ENCODE assay signal across 8 cellular contexts in genomic region chr9:127942152-127943010, GRCh38. TPM values are rescaled to one million over a fixed set of nuclear protein-coding genes. Genes with fewer than 3 reads are reported as not detected.
DNase-seq lines count a peak whose midpoint lies in the region; ATAC-seq and TF ChIP-seq lines count a peak whose summit lies in the region.

No MANE protein-coding gene starts in this region.

- peaks cover 13 to 14% of the 10 kb centered on the region in 2 donors for H3K4me1 Mint-ChIP-seq in immature natural killer cell

- peaks cover 5 to 8% (median 7%) of the 10 kb centered on the region in 3 donors for H3K27me3 Mint-ChIP-seq in immature natural killer cell (ENCODE audit: low read depth in 3 of 3)

- no peak overlapping the region for H3K27ac ChIP-seq in brain microvascular endothelial cell

- H3K4me3 Mint-ChIP-seq in immature natural killer cell: no peak overlapping the region

- H3K36me3 Mint-ChIP-seq in immature natural killer cell: peaks cover 0 to 14% (median 3%) of the 10 kb centered on the region in 3 donors

- H3K36me3 ChIP-seq in brain microvascular endothelial cell (replicated peaks): no peaks in the 10 kb centered on the region

- ATAC-seq in HG03139 (IDR thresholded peaks at IDR 0.05; ENCODE audit: unreplicated experiment): no peak

- H3K9me3 Mint-ChIP-seq in immature natural killer cell: no peaks in the 10 kb centered on the region

- DNase-seq in DMS53 treated with DMSO at 0.1 percent for 48 hours (lab: John Stamatoyannopoulos, UW; ENCODE audit: unreplicated experiment): peak; percentile 24
- DNase-seq in HuH-7.5 (ENCODE audit: low spot score): peak; percentile 74
- peak; percentile 75 for DNase-seq in SK-N-DZ (ENCODE audit: low spot score)
- DNase-seq in brain microvascular endothelial cell: peak; percentile 39
- DNase-seq in immature natural killer cell: peak; percentile 45 to 59 (median 56)
- DNase-seq in stimulated activated CD4-positive, alpha-beta T cell treated with anti-CD3 and anti-CD28 coated beads, Interleukin-1b, Interleukin-23, amount 100 ng/mL, for 48 hours: peak; percentile 59
- no peak for DNase-seq in GOT3 (lab: John Stamatoyannopoulos, UW)

- TF ChIP-seq CTCF in brain microvascular endothelial cell (IDR thresholded peaks at IDR 0.05; ENCODE audit: low read depth, low read length, missing control alignments): peak; percentile 94

- no peaks in the 10 kb centered on the region for H3K27me3 ChIP-seq in brain microvascular endothelial cell (replicated peaks)

- in situ Hi-C loops in brain microvascular endothelial cell (cut with HindIII; ENCODE audit: low pct_ligation_motif_present, low sequenced_read_pairs): no loop called here

- H3K27ac Mint-ChIP-seq in immature natural killer cell: peak overlapping the region in 2 of 6 donors; percentile 31 to 86

- H3K4me3 ChIP-seq in brain microvascular endothelial cell (ENCODE audit: low read depth, low read length): no peak overlapping the region

RNA-seq across cellular contexts. Expression of gene DPM2, which starts 4.7 kb away (rescaled TPM):
- polyA plus RNA-seq in SK-N-DZ (2014; cell fraction: cytosol; rRNA removed): 52.5 and 55.6 TPM in 2 replicates
- 46.6 and 51.6 TPM in 2 replicates for polyA plus RNA-seq in SK-N-DZ (2014; cell fraction: nucleus; rRNA removed)
- polyA plus RNA-seq in immature natural killer cell: 10 to 100 TPM; 48.0 to 79.7 (median 59.8) TPM

RNA-seq across cellular contexts. Expression of gene PIP5KL1, which starts 11.8 kb away (rescaled TPM):
- 2.1 and 3.6 TPM in 2 replicates for polyA plus RNA-seq in SK-N-DZ (2014; cell fraction: cytosol; rRNA removed)
- 18.2 and 18.8 TPM in 2 replicates for polyA plus RNA-seq in SK-N-DZ (2014; cell fraction: nucleus; rRNA removed)
- polyA plus RNA-seq in immature natural killer cell: under 1 TPM in 2 of 3 donors, not detected in 1; 0.14 to 0.18 TPM

RNA-seq across cellular contexts. Expression of gene ST6GALNAC4, which starts 25.5 kb away (rescaled TPM):
- 28.1 and 28.4 TPM in 2 replicates for polyA plus RNA-seq in SK-N-DZ (2014; cell fraction: cytosol; rRNA removed)
- polyA plus RNA-seq in SK-N-DZ (2014; cell fraction: nucleus; rRNA removed): 18.1 and 19.8 TPM in 2 replicates
- polyA plus RNA-seq in immature natural killer cell: 10 to 100 TPM in 1 of 3 donors, 1 to 10 TPM in 2; 8.7 to 20.1 (median 9.1) TPM

RNA-seq across cellular contexts. Expression of gene EEIG1, which starts 38.4 kb away (rescaled TPM):
- 2.7 and 3.0 TPM in 2 replicates for polyA plus RNA-seq in SK-N-DZ (2014; cell fraction: cytosol; rRNA removed)
- polyA plus RNA-seq in SK-N-DZ (2014; cell fraction: nucleus; rRNA removed): 6.9 and 11.3 TPM in 2 replicates
- polyA plus RNA-seq in immature natural killer cell: 10 to 100 TPM in 2 of 3 donors, 1 to 10 TPM in 1; 7.6 to 19.6 (median 14.7) TPM

RNA-seq across cellular contexts. Expression of gene ST6GALNAC6, which starts 43.0 kb away (rescaled TPM):
- 28.5 and 39.2 TPM in 2 replicates for polyA plus RNA-seq in SK-N-DZ (2014; cell fraction: cytosol; rRNA removed)
- polyA plus RNA-seq in SK-N-DZ (2014; cell fraction: nucleus; rRNA removed): 30.8 and 39.5 TPM in 2 replicates
- 10 to 100 TPM; 84.0 to 97.8 (median 94.1) TPM for polyA plus RNA-seq in immature natural killer cell
